1 cellular context compared by ENCODE assay signal in genomic region chr4:119661231-119661630, GRCh38.
TF ChIP-seq lines count a peak whose summit lies in the region.

No MANE protein-coding gene starts in this region.

TF ChIP-seq in HEK293T, 16 proteins besides CTCF, POLR2A, EP300 and RAD21 (continued from another document):
- TF ChIP-seq, protein P1, sequence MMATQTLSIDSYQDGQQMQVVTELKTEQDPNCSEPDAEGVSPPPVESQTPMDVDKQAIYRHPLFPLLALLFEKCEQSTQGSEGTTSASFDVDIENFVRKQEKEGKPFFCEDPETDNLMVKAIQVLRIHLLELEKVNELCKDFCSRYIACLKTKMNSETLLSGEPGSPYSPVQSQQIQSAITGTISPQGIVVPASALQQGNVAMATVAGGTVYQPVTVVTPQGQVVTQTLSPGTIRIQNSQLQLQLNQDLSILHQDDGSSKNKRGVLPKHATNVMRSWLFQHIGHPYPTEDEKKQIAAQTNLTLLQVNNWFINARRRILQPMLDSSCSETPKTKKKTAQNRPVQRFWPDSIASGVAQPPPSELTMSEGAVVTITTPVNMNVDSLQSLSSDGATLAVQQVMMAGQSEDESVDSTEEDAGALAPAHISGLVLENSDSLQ (IDR thresholded peaks at IDR 0.05), result peak; percentile 92
TF ChIP-seq in HEK293T: peak in this region for 1.
